ENCODE assay signal across 1 cellular context in the genomic region with DNA sequence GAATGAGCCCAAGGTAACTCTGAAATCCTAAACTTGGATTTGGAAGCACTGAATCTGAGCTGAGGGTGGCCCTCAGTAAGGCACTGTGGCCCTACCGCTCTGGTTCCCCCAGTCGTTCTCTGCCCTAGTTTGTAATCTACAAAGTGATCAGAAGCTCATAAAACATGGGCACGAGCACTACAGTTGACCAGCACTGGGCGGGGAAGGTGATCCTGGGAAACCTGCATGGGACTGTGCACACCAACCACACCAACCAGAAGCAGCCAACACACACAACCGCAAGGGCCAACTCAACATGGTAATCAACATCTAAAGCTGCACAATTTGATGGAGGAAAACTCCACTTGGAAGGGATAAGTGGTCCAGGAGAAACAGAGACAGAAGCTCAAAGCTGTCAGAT.
TF ChIP-seq lines count a peak whose summit lies in the region.

No MANE protein-coding gene starts in this region.

TF ChIP-seq in IMR-90, 13 proteins besides CTCF, POLR2A, EP300 and RAD21 (continued from another document):
- TF ChIP-seq NFE2L2 (IDR thresholded peaks at IDR 0.05; ENCODE audit: low read depth, low read length) (no peak), MXI1 (IDR thresholded peaks at IDR 0.05; ENCODE audit: borderline replicate concordance, low read depth, low read length) (no peak), CEBPB (IDR thresholded peaks at IDR 0.05; ENCODE audit: low read depth, low read length) (no peak), CHD1 (IDR thresholded peaks at IDR 0.05; ENCODE audit: low read depth, low read length) (no peak), BHLHE40 (IDR thresholded peaks at IDR 0.05; ENCODE audit: low read depth, low read length) (no peak), MAFK (IDR thresholded peaks at IDR 0.05; ENCODE audit: low read depth, low read length) (no peak), FOS (IDR thresholded peaks at IDR 0.05; ENCODE audit: low read depth, low read length) (no peak), SMC3 (IDR thresholded peaks at IDR 0.05; ENCODE audit: low read depth, low read length) (no peak), MAZ (IDR thresholded peaks at IDR 0.05; ENCODE audit: borderline replicate concordance, low read depth, low read length) (no peak)
- TF ChIP-seq, protein P1, sequence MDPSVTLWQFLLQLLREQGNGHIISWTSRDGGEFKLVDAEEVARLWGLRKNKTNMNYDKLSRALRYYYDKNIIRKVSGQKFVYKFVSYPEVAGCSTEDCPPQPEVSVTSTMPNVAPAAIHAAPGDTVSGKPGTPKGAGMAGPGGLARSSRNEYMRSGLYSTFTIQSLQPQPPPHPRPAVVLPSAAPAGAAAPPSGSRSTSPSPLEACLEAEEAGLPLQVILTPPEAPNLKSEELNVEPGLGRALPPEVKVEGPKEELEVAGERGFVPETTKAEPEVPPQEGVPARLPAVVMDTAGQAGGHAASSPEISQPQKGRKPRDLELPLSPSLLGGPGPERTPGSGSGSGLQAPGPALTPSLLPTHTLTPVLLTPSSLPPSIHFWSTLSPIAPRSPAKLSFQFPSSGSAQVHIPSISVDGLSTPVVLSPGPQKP (IDR thresholded peaks at IDR 0.05; ENCODE audit: borderline replicate concordance, low read depth, low read length) = no peak
- TF ChIP-seq, protein P2, sequence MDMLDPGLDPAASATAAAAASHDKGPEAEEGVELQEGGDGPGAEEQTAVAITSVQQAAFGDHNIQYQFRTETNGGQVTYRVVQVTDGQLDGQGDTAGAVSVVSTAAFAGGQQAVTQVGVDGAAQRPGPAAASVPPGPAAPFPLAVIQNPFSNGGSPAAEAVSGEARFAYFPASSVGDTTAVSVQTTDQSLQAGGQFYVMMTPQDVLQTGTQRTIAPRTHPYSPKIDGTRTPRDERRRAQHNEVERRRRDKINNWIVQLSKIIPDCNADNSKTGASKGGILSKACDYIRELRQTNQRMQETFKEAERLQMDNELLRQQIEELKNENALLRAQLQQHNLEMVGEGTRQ (IDR thresholded peaks at IDR 0.05; ENCODE audit: low read depth, low read length) = no peak
